Comparison of ENCODE assay signal across 11 cellular contexts in genomic region chr2:240986787-240987411, GRCh38. TPM values are rescaled to one million over a fixed set of nuclear protein-coding genes. Genes with fewer than 3 reads are reported as not detected.
A peak's percentile ranks its signal among the peaks of the same experiment; 100 is the strongest.
DNase-seq lines count a peak whose midpoint lies in the region; ATAC-seq and TF ChIP-seq lines count a peak whose summit lies in the region.
"Had no signal": no experiment of that assay in that cellular context is flagged by ENCODE, and none has a peak within 500 bp of the region (broad histone marks: within the 10 kb centered on the region; RNA-seq: fewer than 3 reads in every experiment).

No MANE protein-coding gene starts in this region.

- H3K27ac ChIP-seq in upper lobe of right lung = peak overlapping the region; percentile 65
- H3K27ac ChIP-seq: HL-60 had no signal

- peak; percentile 24 for DNase-seq in activated naive CD8-positive, alpha-beta T cell treated with anti-CD3 and anti-CD28 coated beads, Interleukin-2, amount 10 ng/mL, durations not matched to agents 7 days and 5 days
- DNase-seq in activated naive CD8-positive, alpha-beta T cell treated with anti-CD3 and anti-CD28 coated beads, Interleukin-2, amount 50 U/mL, for 24 hours = no peak
- DNase-seq in astrocyte of the spinal cord (ENCODE audit: low read depth, low spot score) (peak; percentile 77), left colon (peak; percentile 39 to 53), upper lobe of right lung (peak; percentile 81), NCI-H2171 treated with DMSO at 0.1 percent for 48 hours (lab: John Stamatoyannopoulos, UW) (no peak), SW 1271 (lab: John Stamatoyannopoulos, UW) (no peak)
- DNase-seq in stimulated activated naive CD8-positive, alpha-beta T cell treated with anti-CD3 and anti-CD28 coated beads, Interleukin-15, Interleukin-2, amounts not matched to agents 100 U/mL and 50 U/mL, for 24 hours = no peak
- DNase-seq: activated gamma-delta T cell treated with Interleukin-2 at 50 U/mL for 16 hours; stimulated activated CD4-positive, alpha-beta T cell treated with anti-CD3 and anti-CD28 coated beads, Interleukin-4, amount 100 ng/mL, for 24 hours had no signal

- peaks cover under 1% of the 10 kb centered on the region for H3K27me3 Mint-ChIP-seq in activated naive CD8-positive, alpha-beta T cell treated with anti-CD3 and anti-CD28 coated beads, Interleukin-2, amount 10 ng/mL, durations not matched to agents 7 days and 5 days
- peaks cover 3% of the 10 kb centered on the region for H3K27me3 Mint-ChIP-seq in activated naive CD8-positive, alpha-beta T cell treated with anti-CD3 and anti-CD28 coated beads, Interleukin-2, amount 50 U/mL, for 24 hours

- POLR2A ChIA-PET in activated naive CD8-positive, alpha-beta T cell treated with anti-CD3 and anti-CD28 coated beads, Interleukin-2, amount 10 ng/mL, durations not matched to agents 7 days and 5 days (lab: Charles Lee) = no interaction called here

- no peaks in the 10 kb centered on the region for H3K36me3 ChIP-seq in upper lobe of right lung

- H3K36me3 Mint-ChIP-seq in activated naive CD8-positive, alpha-beta T cell treated with anti-CD3 and anti-CD28 coated beads, Interleukin-2, amount 10 ng/mL, durations not matched to agents 7 days and 5 days = no peaks in the 10 kb centered on the region
- no peaks in the 10 kb centered on the region for H3K36me3 Mint-ChIP-seq in activated naive CD8-positive, alpha-beta T cell treated with anti-CD3 and anti-CD28 coated beads, Interleukin-2, amount 50 U/mL, for 24 hours (ENCODE audit: low read depth)

- H3K4me1 Mint-ChIP-seq in activated naive CD8-positive, alpha-beta T cell treated with anti-CD3 and anti-CD28 coated beads, Interleukin-2, amount 10 ng/mL, durations not matched to agents 7 days and 5 days = peaks cover 1% of the 10 kb centered on the region
- H3K4me1 Mint-ChIP-seq in activated naive CD8-positive, alpha-beta T cell treated with anti-CD3 and anti-CD28 coated beads, Interleukin-2, amount 50 U/mL, for 24 hours = no peaks in the 10 kb centered on the region

- intact Hi-C loops in left colon (cut with DNase I, micrococcal nuclease) = no loop called here
- intact Hi-C loops in upper lobe of right lung (cut with DNase I) = no loop called here

- peaks cover 2% of the 10 kb centered on the region for H3K27me3 ChIP-seq in upper lobe of right lung

- no peak overlapping the region for H3K27ac Mint-ChIP-seq in activated naive CD8-positive, alpha-beta T cell treated with anti-CD3 and anti-CD28 coated beads, Interleukin-2, amount 10 ng/mL, durations not matched to agents 7 days and 5 days
- no peak overlapping the region for H3K27ac Mint-ChIP-seq in activated naive CD8-positive, alpha-beta T cell treated with anti-CD3 and anti-CD28 coated beads, Interleukin-2, amount 50 U/mL, for 24 hours

- no peak for TF ChIP-seq CTCF in astrocyte of the spinal cord (IDR thresholded peaks at IDR 0.05; ENCODE audit: low read depth, low read length)
- no peak for TF ChIP-seq CTCF in upper lobe of right lung (IDR thresholded peaks at IDR 0.05)

- no peaks in the 10 kb centered on the region for H3K9me3 Mint-ChIP-seq in activated naive CD8-positive, alpha-beta T cell treated with anti-CD3 and anti-CD28 coated beads, Interleukin-2, amount 10 ng/mL, durations not matched to agents 7 days and 5 days
- no peaks in the 10 kb centered on the region for H3K9me3 Mint-ChIP-seq in activated naive CD8-positive, alpha-beta T cell treated with anti-CD3 and anti-CD28 coated beads, Interleukin-2, amount 50 U/mL, for 24 hours

- in situ Hi-C loops in astrocyte of the spinal cord (cut with HindIII; ENCODE audit: low sequenced_read_pairs) = no loop called here

- no peak overlapping the region for H3K4me3 Mint-ChIP-seq in activated naive CD8-positive, alpha-beta T cell treated with anti-CD3 and anti-CD28 coated beads, Interleukin-2, amount 10 ng/mL, durations not matched to agents 7 days and 5 days
- H3K4me3 Mint-ChIP-seq in activated naive CD8-positive, alpha-beta T cell treated with anti-CD3 and anti-CD28 coated beads, Interleukin-2, amount 50 U/mL, for 24 hours = no peak overlapping the region

- peaks cover 34% of the 10 kb centered on the region for H3K4me1 ChIP-seq in upper lobe of right lung

- H3K9me3 ChIP-seq in upper lobe of right lung = no peaks in the 10 kb centered on the region

- H3K4me3 ChIP-seq in astrocyte of the spinal cord (ENCODE audit: low read depth, low read length) (no peak overlapping the region), upper lobe of right lung (no peak overlapping the region)

- ATAC-seq in activated naive CD8-positive, alpha-beta T cell treated with anti-CD3 and anti-CD28 coated beads, Interleukin-2, amount 10 ng/mL, durations not matched to agents 7 days and 5 days (ENCODE audit: low read depth) = no peak
- no peak for ATAC-seq in activated naive CD8-positive, alpha-beta T cell treated with anti-CD3 and anti-CD28 coated beads, Interleukin-2, amount 50 U/mL, for 24 hours
- ATAC-seq in left colon = peak; percentile 44
- ATAC-seq in upper lobe of right lung = peak; percentile 8
- no peak for ATAC-seq in stimulated activated naive CD8-positive, alpha-beta T cell treated with anti-CD3 and anti-CD28 coated beads, Interleukin-15, Interleukin-2, amounts not matched to agents 100 U/mL and 50 U/mL, for 24 hours

RNA-seq across cellular contexts. Expression of gene SNED1, which starts 11.5 kb away (rescaled TPM):
- 10 to 100 TPM; 14.5 to 18.7 TPM for total RNA-seq in activated naive CD8-positive, alpha-beta T cell treated with anti-CD3 and anti-CD28 coated beads, Interleukin-2, amount 10 ng/mL, durations not matched to agents 7 days and 5 days
- total RNA-seq in left colon (10 to 100 TPM in 1 of 2 donors, 1 to 10 TPM in 1; 9.4 to 10.1 TPM), upper lobe of right lung (38.4 TPM)

Comparison
In these comparisons a context has a peak if more than half of its experiments do, and no peak if none do; other contexts are left out.
1. DNase-seq: peak in activated naive CD8-positive, alpha-beta T cell treated with anti-CD3 and anti-CD28 coated beads, Interleukin-2, amount 10 ng/mL, durations not matched to agents 7 days and 5 days (single experiment), astrocyte of the spinal cord (single experiment), left colon (2 of 2) and upper lobe of right lung (single experiment); none in activated naive CD8-positive, alpha-beta T cell treated with anti-CD3 and anti-CD28 coated beads, Interleukin-2, amount 50 U/mL, for 24 hours (single experiment), stimulated activated naive CD8-positive, alpha-beta T cell treated with anti-CD3 and anti-CD28 coated beads, Interleukin-15, Interleukin-2, amounts not matched to agents 100 U/mL and 50 U/mL, for 24 hours (single experiment), NCI-H2171 treated with DMSO at 0.1 percent for 48 hours (single experiment) and SW 1271 (0 of 2).
2. ATAC-seq: peak in left colon (single experiment) and upper lobe of right lung (single experiment); none in activated naive CD8-positive, alpha-beta T cell treated with anti-CD3 and anti-CD28 coated beads, Interleukin-2, amount 10 ng/mL, durations not matched to agents 7 days and 5 days (single experiment), activated naive CD8-positive, alpha-beta T cell treated with anti-CD3 and anti-CD28 coated beads, Interleukin-2, amount 50 U/mL, for 24 hours (single experiment) and stimulated activated naive CD8-positive, alpha-beta T cell treated with anti-CD3 and anti-CD28 coated beads, Interleukin-15, Interleukin-2, amounts not matched to agents 100 U/mL and 50 U/mL, for 24 hours (single experiment).